ENCODE assay signal across 30 cellular contexts in genomic region chr1:94592566-94592920, GRCh38. TPM values are rescaled to one million over a fixed set of nuclear protein-coding genes. Genes with fewer than 3 reads are reported as not detected.
DNase-seq lines count a peak whose midpoint lies in the region; ATAC-seq and TF ChIP-seq lines count a peak whose summit lies in the region.
"Had no signal": no experiment of that assay in that cellular context is flagged by ENCODE, and none has a peak within 500 bp of the region (broad histone marks: within the 10 kb centered on the region; RNA-seq: fewer than 3 reads in every experiment).

No MANE protein-coding gene starts in this region.

- BruUV-seq in PC-9 (replicated peaks; lab: Mats Ljungman, UMichigan), result no TSS peak
- no TSS peak for BruUV-seq in PC-3 (replicated peaks; lab: Mats Ljungman, UMichigan)

- H3K9me2 ChIP-seq in PC-9 (ENCODE audit: insufficient read depth) (no peaks in the 10 kb centered on the region), PC-3 (replicated peaks; ENCODE audit: low read length) (no peaks in the 10 kb centered on the region)

- intact Hi-C loops in PC-9 (cut with micrococcal nuclease; ENCODE audit: unreplicated experiment) (no loop called here), PC-3 (cut with micrococcal nuclease) (no loop called here)

- peaks cover 11% of the 10 kb centered on the region; the same call in 1 of the 2 replicates for H3F3A ChIP-seq in PC-9 (ENCODE audit: insufficient read depth, low read depth)
- H3F3A ChIP-seq in PC-3 (ENCODE audit: low read length, unreplicated experiment), result no peaks in the 10 kb centered on the region

- no peaks in the 10 kb centered on the region for H4K20me1 ChIP-seq in PC-9 (ENCODE audit: insufficient read depth)
- H4K20me1 ChIP-seq in PC-3 (ENCODE audit: low read length), result no peaks in the 10 kb centered on the region
- H4K20me1 ChIP-seq: BLaER1 had no signal

- H3K9me3 ChIP-seq in PC-9 (ENCODE audit: insufficient read depth, low read depth) (no peaks in the 10 kb centered on the region), PC-3 (ENCODE audit: low read length) (no peaks in the 10 kb centered on the region)
- H3K9me3 ChIP-seq: BLaER1, breast epithelium, upper lobe of left lung had no signal

- no peak overlapping the region for H3K27ac ChIP-seq in PC-9
- no peak overlapping the region for H3K27ac ChIP-seq in PC-3 (ENCODE audit: low read length)
- H3K27ac ChIP-seq: BLaER1, breast epithelium, upper lobe of left lung had no signal

- H3K9me3 Mint-ChIP-seq in WTC11 (no peaks in the 10 kb centered on the region), neural crest cell (no peaks in the 10 kb centered on the region)
- H3K9me3 Mint-ChIP-seq: mesothelial cell of epicardium; naive thymus-derived CD4-positive, alpha-beta T cell had no signal

- H3K4me3 Mint-ChIP-seq in WTC11 (no peak overlapping the region), neural crest cell (peak overlapping the region; percentile 73)
- H3K4me3 Mint-ChIP-seq: mesothelial cell of epicardium; naive thymus-derived CD4-positive, alpha-beta T cell had no signal

- POLR2A ChIA-PET in WTC11 (lab: Charles Lee), result interaction anchor here (1.8 kb wide), 1 partner anchor 9 kb away, joined by 7 read pairs; no protein-coding TSS in a partner anchor
- POLR2A ChIA-PET in PC-9 (lab: Charles Lee; ENCODE audit: unreplicated experiment), result no interaction called here
- POLR2A ChIA-PET in PC-3 (lab: Charles Lee; ENCODE audit: unreplicated experiment), result no interaction called here

- ATAC-seq in WTC11, result peak; percentile 54
- no peak for ATAC-seq in HG02571 (IDR thresholded peaks at IDR 0.05; ENCODE audit: unreplicated experiment)
- ATAC-seq in PC-3, result no peak
- ATAC-seq: HCT116; K562; left lobe of liver; naive thymus-derived CD4-positive, alpha-beta T cell; right cardiac atrium; Right ventricle myocardium inferior had no signal

- no peaks in the 10 kb centered on the region; the same call in 1 of the 2 replicates for H3K27me3 ChIP-seq in H7 (ENCODE audit: control insufficient read depth, insufficient read depth, low read length)
- no peaks in the 10 kb centered on the region for H3K27me3 ChIP-seq in PC-9 (ENCODE audit: insufficient read depth, low read depth)
- no peaks in the 10 kb centered on the region for H3K27me3 ChIP-seq in PC-3 (ENCODE audit: low read length)
- H3K27me3 ChIP-seq: BLaER1, breast epithelium, upper lobe of left lung had no signal

- H3K36me3 ChIP-seq in H7 (replicated peaks; ENCODE audit: control insufficient read depth, insufficient read depth, low read length) (no peaks in the 10 kb centered on the region), PC-9 (ENCODE audit: low read depth) (no peaks in the 10 kb centered on the region), PC-3 (ENCODE audit: low read depth, low read length) (no peaks in the 10 kb centered on the region)
- H3K36me3 ChIP-seq: BLaER1, breast epithelium, upper lobe of left lung had no signal

- peaks cover 15% of the 10 kb centered on the region for H3K4me1 ChIP-seq in PC-9 (replicated peaks; ENCODE audit: insufficient read depth)
- H3K4me1 ChIP-seq in PC-3 (ENCODE audit: insufficient read depth, low read length), result peaks cover 5% of the 10 kb centered on the region; the same call in 1 of the 2 replicates
- H3K4me1 ChIP-seq: BLaER1, breast epithelium had no signal

- no peaks in the 10 kb centered on the region; the same call in 1 of the 2 replicates for H3K27me3 Mint-ChIP-seq in WTC11 (ENCODE audit: low read depth)
- no peaks in the 10 kb centered on the region for H3K27me3 Mint-ChIP-seq in neural crest cell (ENCODE audit: low read depth)

- DNase-seq in H7 (peak; percentile 48), WTC11 (ENCODE audit: low spot score) (no peak), globus pallidus (ENCODE audit: low spot score) (peak; percentile 78), neural crest cell (ENCODE audit: low read depth, low spot score) (peak; percentile 18), PC-9 (no peak), NCI-H1092 (lab: John Stamatoyannopoulos, UW) (no peak), PC-3 (no peak)
- DNase-seq: ACHN; activated CD4-positive, alpha-beta T cell treated with anti-CD3 and anti-CD28 coated beads for 48 hours; activated CD8-positive, alpha-beta memory T cell treated with anti-CD3 and anti-CD28 coated beads for 24 hours; activated effector memory CD4-positive, alpha-beta T cell treated with anti-CD3 and anti-CD28 coated beads, Interleukin-2, amount 50 U/mL, for 16 hours; activated T-cell treated with anti-CD3 and anti-CD28 coated beads, Interleukin-2, amount 50 U/mL, for 1 hour; COR-L47; cortex of kidney; DMS79; naive thymus-derived CD4-positive, alpha-beta T cell; NCI-H1105 treated with DMSO at 0.1 percent for 48 hours; NCI-H2081 treated with DMSO at 0.1 percent for 48 hours; NCI-H446 treated with DMSO at 0.1 percent for 48 hours; OCI-M1; right cardiac atrium; upper lobe of left lung had no signal

- H3K79me2 ChIP-seq in PC-9 (ENCODE audit: low read depth) (no peaks in the 10 kb centered on the region), PC-3 (ENCODE audit: low read length) (no peaks in the 10 kb centered on the region)

- no peak overlapping the region for H3K4me3 ChIP-seq in H7 (ENCODE audit: insufficient read depth, low read depth, low read length)
- no peak overlapping the region for H3K4me3 ChIP-seq in PC-9
- no peak overlapping the region for H3K4me3 ChIP-seq in PC-3 (ENCODE audit: low read length)
- H3K4me3 ChIP-seq: BLaER1, breast epithelium, K562, upper lobe of left lung had no signal

- H2AFZ ChIP-seq in PC-9, result no peak overlapping the region
- H2AFZ ChIP-seq in PC-3 (ENCODE audit: low read length), result no peak overlapping the region

- H3K4me2 ChIP-seq in PC-9, result no peak overlapping the region
- H3K4me2 ChIP-seq in PC-3 (ENCODE audit: low read length), result no peak overlapping the region
- H3K4me2 ChIP-seq: BLaER1 had no signal

- no peak for TF ChIP-seq CTCF in WTC11 (IDR thresholded peaks at IDR 0.05)
- no peak for TF ChIP-seq CTCF in neural crest cell (conservative IDR thresholded peaks at IDR 0.05)
- TF ChIP-seq CTCF in PC-9 (conservative IDR thresholded peaks at IDR 0.05), result no peak
- no peak for TF ChIP-seq CTCF in PC-3 (conservative IDR thresholded peaks at IDR 0.05; ENCODE audit: low read depth, low read length)

- no peak overlapping the region for H3K9ac ChIP-seq in PC-3 (ENCODE audit: low read length)
- H3K9ac ChIP-seq: BLaER1 had no signal

- H3K4me1 Mint-ChIP-seq in WTC11, result peaks cover 17% of the 10 kb centered on the region
- H3K4me1 Mint-ChIP-seq in neural crest cell, result peaks cover 71% of the 10 kb centered on the region
- H3K4me1 Mint-ChIP-seq: naive thymus-derived CD4-positive, alpha-beta T cell had no signal

- H3K36me3 Mint-ChIP-seq in WTC11 (no peaks in the 10 kb centered on the region), neural crest cell (ENCODE audit: low read depth) (no peaks in the 10 kb centered on the region)
- H3K36me3 Mint-ChIP-seq: mesothelial cell of epicardium; naive thymus-derived CD4-positive, alpha-beta T cell had no signal

- H3K27ac Mint-ChIP-seq in WTC11 (no peak overlapping the region), neural crest cell (ENCODE audit: unreplicated experiment) (peak overlapping the region; percentile 92)
- H3K27ac Mint-ChIP-seq: mesothelial cell of epicardium; naive thymus-derived CD4-positive, alpha-beta T cell had no signal

- CTCF ChIA-PET in WTC11 (lab: Charles Lee), result interaction anchor here (0.6 to 1.2 kb wide), 2 partner anchors 10 to 506 kb away, joined by 3 read pairs; no protein-coding TSS in a partner anchor
- CTCF ChIA-PET in PC-9 (lab: Charles Lee), result interaction anchor here (0.6 kb wide), 2 partner anchors 548 to 641 kb away, joined by 6 to 13 read pairs; partner anchors contain the start of gene RWDD3
- CTCF ChIA-PET in PC-3 (lab: Charles Lee), result no interaction called here

TF ChIP-seq in WTC11, 78 proteins besides CTCF, POLR2A, EP300 and RAD21 (continues in another document):
- TF ChIP-seq, protein P1, sequence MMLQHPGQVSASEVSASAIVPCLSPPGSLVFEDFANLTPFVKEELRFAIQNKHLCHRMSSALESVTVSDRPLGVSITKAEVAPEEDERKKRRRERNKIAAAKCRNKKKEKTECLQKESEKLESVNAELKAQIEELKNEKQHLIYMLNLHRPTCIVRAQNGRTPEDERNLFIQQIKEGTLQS (CRISPR knock-in tag; conservative IDR thresholded peaks at IDR 0.05), result no peak
- no peak for TF ChIP-seq FOXP1 (CRISPR knock-in tag; IDR thresholded peaks at IDR 0.05; ENCODE audit: borderline replicate concordance)
- no peak for TF ChIP-seq ZNF138 (CRISPR knock-in tag; conservative IDR thresholded peaks at IDR 0.05)
- no peak for TF ChIP-seq OVOL2 (CRISPR knock-in tag; IDR thresholded peaks at IDR 0.05; ENCODE audit: borderline replicate concordance)
- TF ChIP-seq, protein P2, sequence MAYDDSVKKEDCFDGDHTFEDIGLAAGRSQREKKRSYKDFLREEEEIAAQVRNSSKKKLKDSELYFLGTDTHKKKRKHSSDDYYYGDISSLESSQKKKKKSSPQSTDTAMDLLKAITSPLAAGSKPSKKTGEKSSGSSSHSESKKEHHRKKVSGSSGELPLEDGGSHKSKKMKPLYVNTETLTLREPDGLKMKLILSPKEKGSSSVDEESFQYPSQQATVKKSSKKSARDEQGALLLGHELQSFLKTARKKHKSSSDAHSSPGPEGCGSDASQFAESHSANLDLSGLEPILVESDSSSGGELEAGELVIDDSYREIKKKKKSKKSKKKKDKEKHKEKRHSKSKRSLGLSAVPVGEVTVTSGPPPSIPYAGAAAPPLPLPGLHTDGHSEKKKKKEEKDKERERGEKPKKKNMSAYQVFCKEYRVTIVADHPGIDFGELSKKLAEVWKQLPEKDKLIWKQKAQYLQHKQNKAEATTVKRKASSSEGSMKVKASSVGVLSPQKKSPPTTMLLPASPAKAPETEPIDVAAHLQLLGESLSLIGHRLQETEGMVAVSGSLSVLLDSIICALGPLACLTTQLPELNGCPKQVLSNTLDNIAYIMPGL (CRISPR knock-in tag; IDR thresholded peaks at IDR 0.05), result no peak
- no peak for TF ChIP-seq ZNF219 (CRISPR knock-in tag; IDR thresholded peaks at IDR 0.05; ENCODE audit: borderline replicate concordance)
- no peak for TF ChIP-seq CBFB (CRISPR knock-in tag; IDR thresholded peaks at IDR 0.05; ENCODE audit: low read depth)
- TF ChIP-seq, protein P3, sequence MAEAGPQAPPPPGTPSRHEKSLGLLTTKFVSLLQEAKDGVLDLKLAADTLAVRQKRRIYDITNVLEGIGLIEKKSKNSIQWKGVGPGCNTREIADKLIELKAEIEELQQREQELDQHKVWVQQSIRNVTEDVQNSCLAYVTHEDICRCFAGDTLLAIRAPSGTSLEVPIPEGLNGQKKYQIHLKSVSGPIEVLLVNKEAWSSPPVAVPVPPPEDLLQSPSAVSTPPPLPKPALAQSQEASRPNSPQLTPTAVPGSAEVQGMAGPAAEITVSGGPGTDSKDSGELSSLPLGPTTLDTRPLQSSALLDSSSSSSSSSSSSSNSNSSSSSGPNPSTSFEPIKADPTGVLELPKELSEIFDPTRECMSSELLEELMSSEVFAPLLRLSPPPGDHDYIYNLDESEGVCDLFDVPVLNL (CRISPR knock-in tag; IDR thresholded peaks at IDR 0.05; ENCODE audit: borderline replicate concordance, low read depth), result no peak
- TF ChIP-seq ZBTB21 (CRISPR knock-in tag; IDR thresholded peaks at IDR 0.05; ENCODE audit: borderline replicate concordance), result no peak

RNA-seq across cellular contexts. Expression of gene F3, which starts 51.0 kb away (rescaled TPM):
- total RNA-seq in H7 (2014; rRNA removed; shearing (Covaris generic)), result 21.9 and 37.7 TPM in 2 replicates
- total RNA-seq in WTC11 (2021) (7.5 to 7.8 TPM (median 7.6 TPM) in 3 replicates), neural crest cell (4.4 and 4.6 TPM in 2 replicates), PC-9 (2021) (335 and 434 TPM in 2 replicates), PC-3 (2014; rRNA removed) (8.0 and 8.5 TPM in 2 replicates)

Comparison
In these comparisons a context has a peak if more than half of its experiments do, and no peak if none do; other contexts are left out.
1. DNase-seq: peak in H7 (single experiment), globus pallidus (single experiment) and neural crest cell (single experiment); none in WTC11 (single experiment), PC-9 (0 of 2), NCI-H1092 (single experiment) and PC-3 (single experiment).